Comparison of ENCODE assay signal across 13 cellular contexts in genomic region chr2:41937921-41938708, GRCh38.
DNase-seq lines count a peak whose midpoint lies in the region; ATAC-seq and TF ChIP-seq lines count a peak whose summit lies in the region.
"Had no signal": no experiment of that assay in that cellular context is flagged by ENCODE, and none has a peak within 500 bp of the region (broad histone marks: within the 10 kb centered on the region; RNA-seq: fewer than 3 reads in every experiment).

No MANE protein-coding gene starts in this region.

- peaks cover 3% of the 10 kb centered on the region for H3K27me3 Mint-ChIP-seq in H9 (ENCODE audit: low read depth)
- H3K27me3 Mint-ChIP-seq: activated naive CD8-positive, alpha-beta T cell treated with anti-CD3 and anti-CD28 coated beads for 36 hours had no signal

- in situ Hi-C loops in gastrocnemius medialis (cut with MboI; ENCODE audit: low sequenced_read_pairs in 4 of 4), result no loop called here

- peak overlapping the region; percentile 18 for H3K27ac ChIP-seq in H9 (ENCODE audit: insufficient read length, low read depth, low read length)
- peak overlapping the region in 3 of 5 donors; percentile 9 to 81 (median 44) for H3K27ac ChIP-seq in adrenal gland
- H3K27ac ChIP-seq in right cardiac atrium (ENCODE audit: low read length), result peak overlapping the region; percentile 32
- peak overlapping the region in 3 of 4 donors; percentile 20 to 42 (median 23) for H3K27ac ChIP-seq in gastrocnemius medialis
- H3K27ac ChIP-seq: GM23248 had no signal

- no peak overlapping the region for H4K8ac ChIP-seq in H9 (replicated peaks; ENCODE audit: insufficient read length, low read depth, low read length)

- no peak overlapping the region for H2BK120ac ChIP-seq in H9 (ENCODE audit: low read depth, low read length, poor library complexity, severe bottlenecking)

- H3K23me2 ChIP-seq in H9 (ENCODE audit: insufficient read length, low read depth, low read length, poor library complexity, severe bottlenecking), result no peaks in the 10 kb centered on the region

- H3K4me1 Mint-ChIP-seq in H9, result peaks cover 67 to 72% of the 10 kb centered on the region in 2 experiments
- H3K4me1 Mint-ChIP-seq: activated naive CD8-positive, alpha-beta T cell treated with anti-CD3 and anti-CD28 coated beads for 36 hours had no signal

- no peak overlapping the region for H2AFZ ChIP-seq in H9 (ENCODE audit: low read length)
- H2AFZ ChIP-seq: GM23248 had no signal

- no peak overlapping the region for H2BK15ac ChIP-seq in H9 (ENCODE audit: low read depth, low read length)

- H4K20me1 ChIP-seq in H9 (ENCODE audit: control insufficient read depth, insufficient read depth, insufficient read length), result no peaks in the 10 kb centered on the region

- H3K4me1 ChIP-seq in H9 (ENCODE audit: insufficient read depth, low read length), result peaks cover 15% of the 10 kb centered on the region; the same call in 1 of the 2 replicates
- H3K4me1 ChIP-seq in adrenal gland (replicated peaks in 1 of 2), result peaks cover 8 to 23% of the 10 kb centered on the region in 2 donors
- peaks cover 15% of the 10 kb centered on the region for H3K4me1 ChIP-seq in right cardiac atrium (ENCODE audit: control insufficient read depth, insufficient read depth, low read length)
- H3K4me1 ChIP-seq in gastrocnemius medialis, result peaks cover 17% of the 10 kb centered on the region in 2 donors

- no peak overlapping the region for H3K14ac ChIP-seq in H9 (ENCODE audit: insufficient read depth, low read length)

- H3K79me1 ChIP-seq in H9 (ENCODE audit: insufficient read depth, low read depth, low read length, poor library complexity, severe bottlenecking), result no peaks in the 10 kb centered on the region

- TF ChIP-seq CTCF in H9 (conservative IDR thresholded peaks at IDR 0.05) (no peak), adrenal gland (IDR thresholded peaks at IDR 0.05) (no peak), gastrocnemius medialis (IDR thresholded peaks at IDR 0.05 in 4 of 5, conservative IDR thresholded peaks at IDR 0.05 in 1 of 5) (no peak)

- DNase-seq in H9 (peak; percentile 46), adrenal gland (no peak), right cardiac atrium (peak; percentile 56 to 90 (median 80)), gastrocnemius medialis (no peak), HK-2 (ENCODE audit: unreplicated experiment) (no peak), putamen (ENCODE audit: low spot score) (no peak)
- no peak for DNase-seq in activated CD4-positive, CD25-positive, alpha-beta regulatory T cell (lab: John Stamatoyannopoulos, UW)
- DNase-seq: activated naive CD8-positive, alpha-beta T cell treated with anti-CD3 and anti-CD28 coated beads for 36 hours; midbrain; NCI-H2107; SW 1271 had no signal

- no peak overlapping the region for H3T11ph ChIP-seq in H9 (ENCODE audit: low read length)

- peaks cover 0 to 6% of the 10 kb centered on the region in 2 experiments; a peak in 2 of 5 replicates for H3K9me3 Mint-ChIP-seq in H9
- H3K9me3 Mint-ChIP-seq: activated naive CD8-positive, alpha-beta T cell treated with anti-CD3 and anti-CD28 coated beads for 36 hours had no signal

- no peak overlapping the region for H2BK20ac ChIP-seq in H9 (ENCODE audit: low read depth, low read length, poor library complexity, severe bottlenecking)

- H3K9ac ChIP-seq in H9 (ENCODE audit: extremely low read depth, insufficient read length, low read length), result no peak overlapping the region
- H3K9ac ChIP-seq: GM23248 had no signal

- TF ChIP-seq POLR2A in adrenal gland (IDR thresholded peaks at IDR 0.05), result no peak
- no peak for TF ChIP-seq POLR2A in gastrocnemius medialis (IDR thresholded peaks at IDR 0.05)

- no peak overlapping the region for H4K91ac ChIP-seq in H9 (ENCODE audit: insufficient read length, low read depth, low read length)

- peaks cover 0 to 11% (median 0%) of the 10 kb centered on the region in 3 experiments; a peak in 1 of 7 replicates for H3K36me3 Mint-ChIP-seq in H9 (ENCODE audit: insufficient read depth in 1 of 3, low read depth in 3 of 3)
- H3K36me3 Mint-ChIP-seq: activated naive CD8-positive, alpha-beta T cell treated with anti-CD3 and anti-CD28 coated beads for 36 hours had no signal

- no peak overlapping the region for H2AK5ac ChIP-seq in H9 (ENCODE audit: insufficient read length, low read length)

- no peak overlapping the region for H3K23ac ChIP-seq in H9 (ENCODE audit: insufficient read length, low read depth, low read length)

- H2BK5ac ChIP-seq in H9 (ENCODE audit: insufficient read length, low read length), result no peak overlapping the region

- WGBS in H9 (ENCODE audit: extremely low coverage, insufficient read length, low lambda C conversion rate), result no CpG with 5 or more reads among the region's 9 CpGs
- WGBS in adrenal gland, 4 donors, result 46 to 60% (median 52%) methylated on average over 7 to 9 of the region's 9 CpGs
- 30% methylated on average over 9 of the region's 9 CpGs for WGBS in right cardiac atrium

- peak overlapping the region; percentile 77 to 98 (median 98) for H3K27ac Mint-ChIP-seq in H9
- H3K27ac Mint-ChIP-seq: activated naive CD8-positive, alpha-beta T cell treated with anti-CD3 and anti-CD28 coated beads for 36 hours had no signal

- no peaks in the 10 kb centered on the region for H3K36me3 ChIP-seq in adrenal gland (replicated peaks in 1 of 2)
- H3K36me3 ChIP-seq in gastrocnemius medialis, result no peaks in the 10 kb centered on the region

- H4K5ac ChIP-seq in H9 (ENCODE audit: insufficient read length, low read depth, low read length), result no peak overlapping the region

- no peaks in the 10 kb centered on the region for H3K79me2 ChIP-seq in H9 (ENCODE audit: insufficient read depth, low read length)

- H3K4me3 Mint-ChIP-seq in H9, result peak overlapping the region in 1 of 2 experiments; percentile 30; a peak in 2 of 5 replicates
- H3K4me3 Mint-ChIP-seq: activated naive CD8-positive, alpha-beta T cell treated with anti-CD3 and anti-CD28 coated beads for 36 hours had no signal

- H2BK12ac ChIP-seq in H9 (ENCODE audit: insufficient read length, low read depth, low read length), result no peak overlapping the region

- H3K27me3 ChIP-seq in H9 (ENCODE audit: insufficient read depth, low read length), result no peaks in the 10 kb centered on the region
- no peaks in the 10 kb centered on the region for H3K27me3 ChIP-seq in adrenal gland
- no peaks in the 10 kb centered on the region for H3K27me3 ChIP-seq in right cardiac atrium (ENCODE audit: control insufficient read depth, insufficient read depth)
- H3K27me3 ChIP-seq in gastrocnemius medialis, result no peaks in the 10 kb centered on the region

- H3K4me3 ChIP-seq in adrenal gland, result no peak overlapping the region
- H3K4me3 ChIP-seq in right cardiac atrium (ENCODE audit: low read length), result no peak overlapping the region
- no peak overlapping the region for H3K4me3 ChIP-seq in gastrocnemius medialis
- H3K4me3 ChIP-seq: GM23248 had no signal

- H3K56ac ChIP-seq in H9 (ENCODE audit: insufficient read length, low read depth, low read length), result no peak overlapping the region

- H3K9me3 ChIP-seq in H9 (ENCODE audit: control insufficient read depth, low read depth, low read length) (no peaks in the 10 kb centered on the region), adrenal gland (replicated peaks in 1 of 3) (no peaks in the 10 kb centered on the region), right cardiac atrium (ENCODE audit: control insufficient read depth, low read length) (no peaks in the 10 kb centered on the region), gastrocnemius medialis (no peaks in the 10 kb centered on the region)

- no peak overlapping the region for H3K4ac ChIP-seq in H9 (ENCODE audit: low read depth, low read length)

- no peak overlapping the region for H3K4me2 ChIP-seq in H9 (ENCODE audit: insufficient read depth, insufficient read length, low read length)

- peak; percentile 10 to 22 for ATAC-seq in right cardiac atrium
- ATAC-seq in gastrocnemius medialis, result no peak
- ATAC-seq in HG03159 (IDR thresholded peaks at IDR 0.05; ENCODE audit: unreplicated experiment), result no peak

- intact Hi-C loops in adrenal gland (cut with DNase I), result no loop called here
- intact Hi-C loops in right cardiac atrium (cut with DNase I), result loop anchor here in 3 of 4 donors (10.0 kb wide), 3 partner anchors 63 to 117 kb away; partner anchors contain the start of gene PKDCC (in 1 of the 3)
- intact Hi-C loops in gastrocnemius medialis (cut with DNase I; ENCODE audit: low total_unique reads), result no loop called here

- H3K18ac ChIP-seq in H9 (ENCODE audit: insufficient read length, low read depth, low read length), result peak overlapping the region; percentile 4

Comparison
In these comparisons a context has a peak if more than half of its experiments do, and no peak if none do; other contexts are left out.
1. DNase-seq: peak in H9 (single experiment) and right cardiac atrium (3 of 3); none in adrenal gland (0 of 7), gastrocnemius medialis (0 of 2), HK-2 (single experiment), putamen (single experiment) and activated CD4-positive, CD25-positive, alpha-beta regulatory T cell (0 of 4).
2. ATAC-seq: peak in right cardiac atrium (2 of 2); none in gastrocnemius medialis (0 of 2) and HG03159 (single experiment).
3. intact Hi-C loops: an anchor here in right cardiac atrium (10.0 kb wide); none called in adrenal gland and gastrocnemius medialis.
4. Peak in every context shown above with its lines, with median percentiles within 50 percentile points of each other: H3K27ac ChIP-seq.